11 cellular contexts compared by ENCODE assay signal in genomic region chr10:29535778-29536459, GRCh38.
A peak's percentile ranks its signal among the peaks of the same experiment; 100 is the strongest.
DNase-seq lines count a peak whose midpoint lies in the region; ATAC-seq and TF ChIP-seq lines count a peak whose summit lies in the region.
"Had no signal": no experiment of that assay in that cellular context is flagged by ENCODE, and none has a peak within 500 bp of the region (broad histone marks: within the 10 kb centered on the region; RNA-seq: fewer than 3 reads in every experiment).

No MANE protein-coding gene starts in this region.

- H2BK15ac ChIP-seq in mesenchymal stem cell (ENCODE audit: low read depth, poor library complexity, severe bottlenecking): no peak overlapping the region

- H3K4me3 Mint-ChIP-seq in activated naive CD8-positive, alpha-beta T cell treated with anti-CD3 and anti-CD28 coated beads for 36 hours: no peak overlapping the region
- H3K4me3 Mint-ChIP-seq: activated CD4-positive, alpha-beta T cell treated with anti-CD3 and anti-CD28 coated beads, Interleukin-2, amount 10 ng/mL, durations not matched to agents 24 days and 14 days; activated naive CD8-positive, alpha-beta T cell treated with anti-CD3 and anti-CD28 coated beads, Interleukin-2, amount 50 U/mL, for 24 hours; stimulated activated memory B cell treated with anti-CD40 and anti-IgM and Interleukin-4, amounts not matched to agents 10 μg/mL and 1 μg/mL and 100 μg/mL, for 72 hours had no signal

- intact Hi-C loops in PC-3 (cut with micrococcal nuclease): loop anchor here (1.0 to 10.0 kb wide), 5 partner anchors 35 to 319 kb away; partner anchors contain the start of gene SVIL
- intact Hi-C loops in dorsolateral prefrontal cortex (cut with DNase I): no loop called here

- H3K18ac ChIP-seq in mesenchymal stem cell (ENCODE audit: low read depth in 1 of 2, low read length in 2 of 2): peak overlapping the region in 1 of 2 experiments; percentile 92

- no peak overlapping the region for H2BK120ac ChIP-seq in mesenchymal stem cell (ENCODE audit: low read depth, low read length)

- peaks cover 2% of the 10 kb centered on the region for H3K36me3 Mint-ChIP-seq in activated naive CD8-positive, alpha-beta T cell treated with anti-CD3 and anti-CD28 coated beads for 36 hours
- H3K36me3 Mint-ChIP-seq: stimulated activated memory B cell treated with anti-CD40 and anti-IgM and Interleukin-4, amounts not matched to agents 10 μg/mL and 1 μg/mL and 100 μg/mL, for 72 hours had no signal

- 49% methylated on average over 5 of the region's 7 CpGs for WGBS in mesenchymal stem cell
- WGBS in tibial nerve, 2 donors: 63 to 65% methylated on average over 7 of the region's 7 CpGs

- H3K9me3 ChIP-seq in PC-3 (ENCODE audit: low read length): no peaks in the 10 kb centered on the region
- no peaks in the 10 kb centered on the region for H3K9me3 ChIP-seq in mesenchymal stem cell (ENCODE audit: control insufficient read depth, low read length)
- no peaks in the 10 kb centered on the region for H3K9me3 ChIP-seq in tibial nerve

- CTCF ChIA-PET in PC-3 (lab: Charles Lee): interaction anchor here (1.0 to 1.1 kb wide), 2 partner anchors 21 to 55 kb away, joined by 4 to 6 read pairs; no protein-coding TSS in a partner anchor

- peak overlapping the region; percentile 55 for H2AK5ac ChIP-seq in mesenchymal stem cell (ENCODE audit: low read length, severe bottlenecking)

- H3K4me1 ChIP-seq in PC-3 (ENCODE audit: insufficient read depth, low read length) (peaks cover 43% of the 10 kb centered on the region), mesenchymal stem cell (ENCODE audit: control insufficient read depth, insufficient read depth, low read depth, low read length) (peaks cover 24% of the 10 kb centered on the region), tibial nerve (peaks cover 0 to 20% (median 12%) of the 10 kb centered on the region in 4 donors)

- H4K91ac ChIP-seq in mesenchymal stem cell (ENCODE audit: low read length): no peak overlapping the region

- TF ChIP-seq CTCF in PC-3 (conservative IDR thresholded peaks at IDR 0.05; ENCODE audit: low read depth, low read length): peak; percentile 45; the same call in 1 of the 2 replicates
- peak in 7 of 56 donors; percentile 3 to 24 (median 4) for TF ChIP-seq CTCF in dorsolateral prefrontal cortex (IDR thresholded peaks at IDR 0.05 in 54 of 56, conservative IDR thresholded peaks at IDR 0.05 in 2 of 56; ENCODE audit: low read depth in 1 of 56, partially characterized antibody in 56 of 56)
- TF ChIP-seq CTCF in tibial nerve (IDR thresholded peaks at IDR 0.05): peak in 1 of 5 experiments; percentile 15

- no TSS peak for BruUV-seq in PC-3 (replicated peaks; lab: Mats Ljungman, UMichigan)

- H2BK5ac ChIP-seq in mesenchymal stem cell (ENCODE audit: low read depth, low read length, poor library complexity, severe bottlenecking): peak overlapping the region; percentile 61

- peak overlapping the region in 1 of 2 experiments; percentile 55 for H2BK12ac ChIP-seq in mesenchymal stem cell (ENCODE audit: low read length in 2 of 2)

- peaks cover 8% of the 10 kb centered on the region for H3K79me1 ChIP-seq in mesenchymal stem cell (replicated peaks; ENCODE audit: low read length, poor library complexity, severe bottlenecking)

- 0 out of 2 replicates have a peak, but pooled peaks cover 6% of the 10 kb centered on the region for H3K79me2 ChIP-seq in PC-3 (ENCODE audit: low read length)

- no peaks in the 10 kb centered on the region for H3K27me3 Mint-ChIP-seq in activated naive CD8-positive, alpha-beta T cell treated with anti-CD3 and anti-CD28 coated beads for 36 hours
- H3K27me3 Mint-ChIP-seq: activated CD4-positive, alpha-beta T cell treated with anti-CD3 and anti-CD28 coated beads, Interleukin-2, amount 10 ng/mL, durations not matched to agents 24 days and 14 days; activated naive CD8-positive, alpha-beta T cell treated with anti-CD3 and anti-CD28 coated beads, Interleukin-2, amount 50 U/mL, for 24 hours had no signal

- H3K27ac ChIP-seq in PC-3 (ENCODE audit: low read length): peak overlapping the region; percentile 96
- peak overlapping the region in 47 of 59 donors; percentile 3 to 85 (median 65) for H3K27ac ChIP-seq in dorsolateral prefrontal cortex
- H3K27ac ChIP-seq in mesenchymal stem cell (ENCODE audit: low read length, poor library complexity, severe bottlenecking): peak overlapping the region; percentile 91
- peak overlapping the region in 3 of 4 donors; percentile 24 to 80 (median 79) for H3K27ac ChIP-seq in tibial nerve

- no peak for DNase-seq in PC-3
- no peak for DNase-seq in dorsolateral prefrontal cortex
- DNase-seq in mesenchymal stem cell: no peak
- DNase-seq in tibial nerve (ENCODE audit: low spot score in 2 of 2): no peak
- no peak for DNase-seq in GOT3 (lab: John Stamatoyannopoulos, UW)
- no peak for DNase-seq in activated naive CD8-positive, alpha-beta T cell treated with anti-CD3 and anti-CD28 coated beads for 36 hours
- DNase-seq in NCI-H1694 (lab: John Stamatoyannopoulos, UW): no peak
- DNase-seq in hepatic stellate cell (ENCODE audit: low spot score): no peak
- DNase-seq: activated CD4-positive, alpha-beta T cell treated with anti-CD3 and anti-CD28 coated beads, Interleukin-2, amount 10 ng/mL, durations not matched to agents 24 days and 14 days had no signal

- no peaks in the 10 kb centered on the region for H3K9me3 Mint-ChIP-seq in activated naive CD8-positive, alpha-beta T cell treated with anti-CD3 and anti-CD28 coated beads for 36 hours
- H3K9me3 Mint-ChIP-seq: activated CD4-positive, alpha-beta T cell treated with anti-CD3 and anti-CD28 coated beads, Interleukin-2, amount 10 ng/mL, durations not matched to agents 24 days and 14 days; activated naive CD8-positive, alpha-beta T cell treated with anti-CD3 and anti-CD28 coated beads, Interleukin-2, amount 50 U/mL, for 24 hours; stimulated activated memory B cell treated with anti-CD40 and anti-IgM and Interleukin-4, amounts not matched to agents 10 μg/mL and 1 μg/mL and 100 μg/mL, for 72 hours had no signal

- H3K9ac ChIP-seq in PC-3 (ENCODE audit: low read length): peak overlapping the region; percentile 74
- peak overlapping the region; percentile 80 for H3K9ac ChIP-seq in mesenchymal stem cell (ENCODE audit: low read length)

- no peaks in the 10 kb centered on the region for H3K9me2 ChIP-seq in PC-3 (replicated peaks; ENCODE audit: low read length)

- no peak overlapping the region for H3K27ac Mint-ChIP-seq in activated naive CD8-positive, alpha-beta T cell treated with anti-CD3 and anti-CD28 coated beads for 36 hours
- H3K27ac Mint-ChIP-seq: activated CD4-positive, alpha-beta T cell treated with anti-CD3 and anti-CD28 coated beads, Interleukin-2, amount 10 ng/mL, durations not matched to agents 24 days and 14 days; activated naive CD8-positive, alpha-beta T cell treated with anti-CD3 and anti-CD28 coated beads, Interleukin-2, amount 50 U/mL, for 24 hours; stimulated activated memory B cell treated with anti-CD40 and anti-IgM and Interleukin-4, amounts not matched to agents 10 μg/mL and 1 μg/mL and 100 μg/mL, for 72 hours had no signal

- peaks cover 3% of the 10 kb centered on the region for H3F3A ChIP-seq in PC-3 (ENCODE audit: low read length, unreplicated experiment)

- no peak for TF ChIP-seq POLR2A in tibial nerve (IDR thresholded peaks at IDR 0.05)

- TF ChIP-seq EP300 in tibial nerve (IDR thresholded peaks at IDR 0.05): no peak

- peak overlapping the region in 1 of 2 experiments; percentile 74 for H3K4ac ChIP-seq in mesenchymal stem cell (ENCODE audit: low read depth in 1 of 2, low read length in 2 of 2)

- no peak overlapping the region for H3K14ac ChIP-seq in mesenchymal stem cell (ENCODE audit: low read length in 2 of 2)

- H4K20me1 ChIP-seq in PC-3 (ENCODE audit: low read length): no peaks in the 10 kb centered on the region

- no peaks in the 10 kb centered on the region for H3K36me3 ChIP-seq in PC-3 (ENCODE audit: low read depth, low read length)
- H3K36me3 ChIP-seq in mesenchymal stem cell (ENCODE audit: control insufficient read depth in 1 of 2, insufficient read depth in 2 of 2, low read depth in 1 of 2, low read length in 2 of 2): peaks cover 34 to 61% of the 10 kb centered on the region in 2 experiments
- H3K36me3 ChIP-seq in tibial nerve: peaks cover 0 to 4% (median 0%) of the 10 kb centered on the region in 3 donors

- H2AFZ ChIP-seq in PC-3 (ENCODE audit: low read length): peak overlapping the region; percentile 41; the same call in 1 of the 2 replicates
- no peak overlapping the region for H2AFZ ChIP-seq in mesenchymal stem cell (ENCODE audit: low read depth, low read length)

- H3K4me1 Mint-ChIP-seq in activated naive CD8-positive, alpha-beta T cell treated with anti-CD3 and anti-CD28 coated beads for 36 hours: peaks cover 6% of the 10 kb centered on the region
- H3K4me1 Mint-ChIP-seq: stimulated activated memory B cell treated with anti-CD40 and anti-IgM and Interleukin-4, amounts not matched to agents 10 μg/mL and 1 μg/mL and 100 μg/mL, for 72 hours had no signal

- no peak overlapping the region for H4K8ac ChIP-seq in mesenchymal stem cell (ENCODE audit: low read length)

- POLR2A ChIA-PET in PC-3 (lab: Charles Lee; ENCODE audit: unreplicated experiment): no interaction called here

- H3K27me3 ChIP-seq in PC-3 (ENCODE audit: low read length) (no peaks in the 10 kb centered on the region), dorsolateral prefrontal cortex (peaks cover 0 to 4% (median 0%) of the 10 kb centered on the region in 45 donors), mesenchymal stem cell (ENCODE audit: control insufficient read depth in 1 of 2, insufficient read depth in 1 of 2, low read length in 2 of 2) (no peaks in the 10 kb centered on the region), tibial nerve (no peaks in the 10 kb centered on the region)

- H3K4me3 ChIP-seq in PC-3 (ENCODE audit: low read length) (peak overlapping the region; percentile 28; the same call in 1 of the 2 replicates), dorsolateral prefrontal cortex (peak overlapping the region in 34 of 59 donors; percentile 2 to 64 (median 34)), mesenchymal stem cell (ENCODE audit: insufficient read depth in 1 of 2, low read depth in 1 of 2, low read length in 2 of 2) (peak overlapping the region in 1 of 2 experiments; percentile 54), tibial nerve (peak overlapping the region in 2 of 4 donors; percentile 1 to 25)

- ATAC-seq in PC-3: peak; percentile 22
- ATAC-seq: activated naive CD8-positive, alpha-beta T cell treated with anti-CD3 and anti-CD28 coated beads, Interleukin-2, amount 50 U/mL, for 24 hours; stimulated activated memory B cell treated with anti-CD40 and anti-IgM and Interleukin-4, amounts not matched to agents 10 μg/mL and 1 μg/mL and 100 μg/mL, for 72 hours had no signal

- H3K4me2 ChIP-seq in PC-3 (ENCODE audit: low read length) (peak overlapping the region; percentile 67), mesenchymal stem cell (ENCODE audit: low read length, poor library complexity, severe bottlenecking) (peak overlapping the region; percentile 17)

- no peak overlapping the region for H3K23ac ChIP-seq in mesenchymal stem cell (ENCODE audit: low read length in 2 of 2)
